8 cellular contexts compared by ENCODE assay signal in genomic region chr11:75339685-75340409, GRCh38. TPM values are rescaled to one million over a fixed set of nuclear protein-coding genes. Genes with fewer than 3 reads are reported as not detected.
DNase-seq lines count a peak whose midpoint lies in the region; ATAC-seq lines count a peak whose summit lies in the region.

No MANE protein-coding gene starts in this region.

- no peaks in the 10 kb centered on the region for H3K9me3 ChIP-seq in SK-N-MC (ENCODE audit: low read depth, low read length)

- DNase-seq in NCI-H82 (lab: John Stamatoyannopoulos, UW), result peak; percentile 29
- DNase-seq in NCI-H82 treated with DMSO at 0.1 percent for 48 hours (lab: John Stamatoyannopoulos, UW; ENCODE audit: unreplicated experiment), result no peak
- DNase-seq in SK-N-MC (ENCODE audit: low read depth, low spot score), result no peak
- DNase-seq in foreskin melanocyte, result peak; percentile 34
- DNase-seq in glomerular visceral epithelial cell (ENCODE audit: extremely low spot score), result no peak
- no peak for DNase-seq in sciatic nerve (ENCODE audit: low spot score)

- peak overlapping the region; percentile 95 for H3K27ac ChIP-seq in SK-N-MC
- H3K27ac ChIP-seq in skin epidermis, result peak overlapping the region in 20 of 21 experiments; percentile 36 to 88 (median 80)

- H3K4me3 ChIP-seq in SK-N-MC (peak overlapping the region; percentile 61), skin epidermis (no peak overlapping the region)

- peak overlapping the region; percentile 52 for H3K9ac ChIP-seq in SK-N-MC (ENCODE audit: insufficient read length)

- ATAC-seq in GM21390 (IDR thresholded peaks at IDR 0.05; ENCODE audit: unreplicated experiment) (no peak), sciatic nerve (no peak)

- intact Hi-C loops in sciatic nerve (cut with DNase I), result no loop called here

- H3K36me3 ChIP-seq in SK-N-MC (ENCODE audit: insufficient read depth, low read length), result no peaks in the 10 kb centered on the region

RNA-seq across cellular contexts. Expression of gene ARRB1, which starts 11.6 kb away (rescaled TPM):
- 70.8 TPM for total RNA-seq in sciatic nerve

RNA-seq across cellular contexts. Expression of gene RPS3, which starts 59.5 kb away (rescaled TPM):
- total RNA-seq in sciatic nerve, result 1,413 TPM

Comparison
In these comparisons a context has a peak if more than half of its experiments do, and no peak if none do; other contexts are left out.
1. DNase-seq: peak in NCI-H82 (single experiment) and foreskin melanocyte (single experiment); none in NCI-H82 treated with DMSO at 0.1 percent for 48 hours (single experiment), SK-N-MC (single experiment), glomerular visceral epithelial cell (single experiment) and sciatic nerve (single experiment).